Comparison of ENCODE assay signal across 2 cellular contexts in genomic region chr11:117220999-117221774, GRCh38.
TF ChIP-seq lines count a peak whose summit lies in the region.

No MANE protein-coding gene starts in this region.

TF ChIP-seq in liver, 16 proteins besides CTCF, POLR2A, EP300 and RAD21:
- TF ChIP-seq TAF1 (conservative IDR thresholded peaks at IDR 0.05) (no peak), GABPA (IDR thresholded peaks at IDR 0.05 in 1 of 2, conservative IDR thresholded peaks at IDR 0.05 in 1 of 2) (no peak), REST (IDR thresholded peaks at IDR 0.05) (no peak), MAX (IDR thresholded peaks at IDR 0.05) (no peak), HNF4A (conservative IDR thresholded peaks at IDR 0.05) (no peak), FOXA2 (IDR thresholded peaks at IDR 0.05) (no peak)
- TF ChIP-seq, protein P1, sequence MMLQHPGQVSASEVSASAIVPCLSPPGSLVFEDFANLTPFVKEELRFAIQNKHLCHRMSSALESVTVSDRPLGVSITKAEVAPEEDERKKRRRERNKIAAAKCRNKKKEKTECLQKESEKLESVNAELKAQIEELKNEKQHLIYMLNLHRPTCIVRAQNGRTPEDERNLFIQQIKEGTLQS (IDR thresholded peaks at IDR 0.05), result no peak
- TF ChIP-seq, protein P2, sequence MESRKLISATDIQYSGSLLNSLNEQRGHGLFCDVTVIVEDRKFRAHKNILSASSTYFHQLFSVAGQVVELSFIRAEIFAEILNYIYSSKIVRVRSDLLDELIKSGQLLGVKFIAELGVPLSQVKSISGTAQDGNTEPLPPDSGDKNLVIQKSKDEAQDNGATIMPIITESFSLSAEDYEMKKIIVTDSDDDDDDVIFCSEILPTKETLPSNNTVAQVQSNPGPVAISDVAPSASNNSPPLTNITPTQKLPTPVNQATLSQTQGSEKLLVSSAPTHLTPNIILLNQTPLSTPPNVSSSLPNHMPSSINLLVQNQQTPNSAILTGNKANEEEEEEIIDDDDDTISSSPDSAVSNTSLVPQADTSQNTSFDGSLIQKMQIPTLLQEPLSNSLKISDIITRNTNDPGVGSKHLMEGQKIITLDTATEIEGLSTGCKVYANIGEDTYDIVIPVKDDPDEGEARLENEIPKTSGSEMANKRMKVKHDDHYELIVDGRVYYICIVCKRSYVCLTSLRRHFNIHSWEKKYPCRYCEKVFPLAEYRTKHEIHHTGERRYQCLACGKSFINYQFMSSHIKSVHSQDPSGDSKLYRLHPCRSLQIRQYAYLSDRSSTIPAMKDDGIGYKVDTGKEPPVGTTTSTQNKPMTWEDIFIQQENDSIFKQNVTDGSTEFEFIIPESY (IDR thresholded peaks at IDR 0.05), result no peak

TF ChIP-seq in HepG2, 621 proteins besides CTCF, POLR2A, EP300 and RAD21:
- TF ChIP-seq NFYC (CRISPR knock-in tag; IDR thresholded peaks at IDR 0.05), result no peak
- no peak for TF ChIP-seq ZNF761 (CRISPR knock-in tag; conservative IDR thresholded peaks at IDR 0.05)
- TF ChIP-seq, protein P3, sequence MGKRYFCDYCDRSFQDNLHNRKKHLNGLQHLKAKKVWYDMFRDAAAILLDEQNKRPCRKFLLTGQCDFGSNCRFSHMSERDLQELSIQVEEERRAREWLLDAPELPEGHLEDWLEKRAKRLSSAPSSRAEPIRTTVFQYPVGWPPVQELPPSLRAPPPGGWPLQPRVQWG (CRISPR knock-in tag; IDR thresholded peaks at IDR 0.05; ENCODE audit: borderline replicate concordance, low read depth), result no peak
- no peak for TF ChIP-seq USF2 (IDR thresholded peaks at IDR 0.05; ENCODE audit: low read depth, low read length)
- TF ChIP-seq USF2 (CRISPR knock-in tag; IDR thresholded peaks at IDR 0.05; ENCODE audit: borderline replicate concordance), result no peak
- no peak for TF ChIP-seq ZNF354B (CRISPR knock-in tag; IDR thresholded peaks at IDR 0.05)
- TF ChIP-seq IRF2 (CRISPR knock-in tag; IDR thresholded peaks at IDR 0.05), result no peak
- no peak for TF ChIP-seq ZNF709 (CRISPR knock-in tag; IDR thresholded peaks at IDR 0.05)
- no peak for TF ChIP-seq JUNB (CRISPR knock-in tag; IDR thresholded peaks at IDR 0.05; ENCODE audit: borderline replicate concordance)
TF ChIP-seq in HepG2: peak in this region for 0.
